ENCODE assay signal across 18 cellular contexts in genomic region chr12:30827406-30828055, GRCh38.
"Had no signal": no experiment of that assay in that cellular context is flagged by ENCODE, and none has a peak within 500 bp of the region (broad histone marks: within the 10 kb centered on the region; RNA-seq: fewer than 3 reads in every experiment).

No MANE protein-coding gene starts in this region.

- H3K36me3 Mint-ChIP-seq: memory B cell, naive B cell had no signal

- H3K27ac Mint-ChIP-seq: memory B cell, nephron progenitor cell had no signal

- FAIRE-seq: colon, frontal cortex had no signal

- H3K9me3 Mint-ChIP-seq: memory B cell, naive B cell had no signal

- H3K27ac ChIP-seq: heart left ventricle, left lung, lower lobe of right lung, upper lobe of left lung, vagina had no signal

- DNase-seq: dermis blood vessel endothelial cell; effector CD4-positive, alpha-beta T cell; heart left ventricle; hippocampal formation; kidney glomerular epithelial cell; left lung; lower lobe of right lung; midbrain; naive B cell; nephron progenitor cell; stimulated activated CD4-positive, alpha-beta T cell treated with anti-CD3 and anti-CD28 coated beads, Interleukin-2, amount 100 ng/mL, for 48 hours; stimulated activated naive CD4-positive, alpha-beta T cell treated with Interleukin-2 at 50 U/mL for 16 hours; upper lobe of left lung had no signal

- ATAC-seq: heart left ventricle, left lung, lower lobe of right lung had no signal

- H3K9me3 ChIP-seq: heart left ventricle, left lung, lower lobe of right lung, upper lobe of left lung, vagina had no signal

- H3K4me3 ChIP-seq: heart left ventricle, left lung, lower lobe of right lung, smooth muscle cell, upper lobe of left lung, vagina had no signal

- H3K4me3 Mint-ChIP-seq: memory B cell, naive B cell, nephron progenitor cell had no signal

- H3K27me3 ChIP-seq: upper lobe of left lung, vagina had no signal

- H3K36me3 ChIP-seq: heart left ventricle, left lung, lower lobe of right lung, upper lobe of left lung, vagina had no signal
